ENCODE assay signal across 1 cellular context in the genomic region with DNA sequence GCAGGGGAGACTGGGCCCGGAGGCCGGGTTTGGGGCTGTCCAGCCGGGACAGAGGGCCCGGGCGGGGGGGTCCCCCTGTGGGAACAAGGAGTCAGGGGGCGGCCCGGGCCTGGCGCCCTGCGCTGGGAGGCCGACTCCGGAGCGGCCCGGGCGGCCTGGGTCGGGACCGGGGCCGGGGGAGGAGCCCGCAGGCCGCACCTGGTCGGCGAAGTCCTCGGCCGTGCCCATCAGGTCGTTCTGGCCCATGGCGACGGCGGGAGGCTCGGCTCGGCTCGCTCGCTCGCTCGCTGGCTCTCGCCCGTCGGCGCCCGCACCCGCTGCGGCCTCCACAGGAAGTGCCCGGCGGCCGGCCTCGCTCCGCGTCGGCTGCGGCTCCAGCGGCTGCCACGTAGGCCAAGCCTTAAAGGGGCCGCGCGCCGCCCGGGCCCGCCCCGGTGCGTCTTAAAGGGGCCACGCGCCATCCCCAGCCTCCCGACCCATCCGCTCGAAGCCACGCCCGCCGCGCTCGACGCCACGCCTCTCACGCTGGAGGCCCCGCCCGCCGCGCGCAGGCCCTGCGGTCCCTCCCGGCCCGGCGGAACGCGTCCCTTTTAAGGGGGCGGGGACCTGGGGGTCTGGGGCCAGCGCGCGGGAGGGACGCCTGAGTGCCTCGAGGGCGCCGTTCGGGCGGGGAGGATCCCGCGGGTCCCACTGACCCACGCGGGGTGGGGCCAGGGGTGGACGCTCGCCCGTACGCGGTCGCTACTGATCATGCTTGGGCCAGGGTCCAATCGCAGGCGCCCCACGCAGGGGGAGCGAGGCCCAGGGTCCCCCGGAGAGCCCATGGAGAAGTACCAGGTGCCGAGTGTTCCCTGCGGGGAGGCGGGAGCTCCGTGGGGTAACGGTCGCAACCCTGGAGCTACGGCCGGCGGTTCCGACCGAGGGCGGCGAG.
TF ChIP-seq lines count a peak whose summit lies in the region.

A gene (plus strand): TSS at position 643 of the 931 bp plus-strand sequence. CDS start 108 bp downstream, at position 751.
A gene (minus strand): TSS at position 337 of the 931 bp plus-strand sequence. CDS start 91 bp downstream, at position 246.

TF ChIP-seq in K562, 482 proteins besides CTCF, POLR2A, EP300 and RAD21 (continued from another document and continues in another):
- TF ChIP-seq, protein P1, sequence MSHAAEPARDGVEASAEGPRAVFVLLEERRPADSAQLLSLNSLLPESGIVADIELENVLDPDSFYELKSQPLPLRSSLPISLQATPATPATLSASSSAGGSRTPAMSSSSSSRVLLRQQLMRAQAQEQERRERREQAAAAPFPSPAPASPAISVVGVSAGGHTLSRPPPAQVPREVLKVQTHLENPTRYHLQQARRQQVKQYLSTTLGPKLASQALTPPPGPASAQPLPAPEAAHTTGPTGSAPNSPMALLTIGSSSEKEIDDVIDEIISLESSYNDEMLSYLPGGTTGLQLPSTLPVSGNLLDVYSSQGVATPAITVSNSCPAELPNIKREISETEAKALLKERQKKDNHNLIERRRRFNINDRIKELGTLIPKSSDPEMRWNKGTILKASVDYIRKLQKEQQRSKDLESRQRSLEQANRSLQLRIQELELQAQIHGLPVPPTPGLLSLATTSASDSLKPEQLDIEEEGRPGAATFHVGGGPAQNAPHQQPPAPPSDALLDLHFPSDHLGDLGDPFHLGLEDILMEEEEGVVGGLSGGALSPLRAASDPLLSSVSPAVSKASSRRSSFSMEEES (CRISPR knock-in tag; IDR thresholded peaks at IDR 0.05): no peak
- no peak for TF ChIP-seq ZNF766 (CRISPR knock-in tag; conservative IDR thresholded peaks at IDR 0.05)
- TF ChIP-seq POLR2B (IDR thresholded peaks at IDR 0.05; ENCODE audit: low read depth, partially characterized antibody): peak; percentile 23
- TF ChIP-seq HMG20A (CRISPR knock-in tag; conservative IDR thresholded peaks at IDR 0.05): no peak
- no peak for TF ChIP-seq ZKSCAN3 (CRISPR knock-in tag; IDR thresholded peaks at IDR 0.05)
- TF ChIP-seq, protein P2, sequence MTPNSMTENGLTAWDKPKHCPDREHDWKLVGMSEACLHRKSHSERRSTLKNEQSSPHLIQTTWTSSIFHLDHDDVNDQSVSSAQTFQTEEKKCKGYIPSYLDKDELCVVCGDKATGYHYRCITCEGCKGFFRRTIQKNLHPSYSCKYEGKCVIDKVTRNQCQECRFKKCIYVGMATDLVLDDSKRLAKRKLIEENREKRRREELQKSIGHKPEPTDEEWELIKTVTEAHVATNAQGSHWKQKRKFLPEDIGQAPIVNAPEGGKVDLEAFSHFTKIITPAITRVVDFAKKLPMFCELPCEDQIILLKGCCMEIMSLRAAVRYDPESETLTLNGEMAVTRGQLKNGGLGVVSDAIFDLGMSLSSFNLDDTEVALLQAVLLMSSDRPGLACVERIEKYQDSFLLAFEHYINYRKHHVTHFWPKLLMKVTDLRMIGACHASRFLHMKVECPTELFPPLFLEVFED (CRISPR knock-in tag; conservative IDR thresholded peaks at IDR 0.05): no peak
- no peak for TF ChIP-seq FOXK1 (CRISPR knock-in tag; IDR thresholded peaks at IDR 0.05; ENCODE audit: borderline replicate concordance)
- TF ChIP-seq SMAD1 (IDR thresholded peaks at IDR 0.05; ENCODE audit: low read depth, low read length, partially characterized antibody): no peak
- no peak for TF ChIP-seq ZNF354B (CRISPR knock-in tag; IDR thresholded peaks at IDR 0.05)
- no peak for TF ChIP-seq SRSF9 (IDR thresholded peaks at IDR 0.05; ENCODE audit: borderline replicate concordance, low read depth, low read length)
- TF ChIP-seq ZC3H4 (CRISPR knock-in tag; IDR thresholded peaks at IDR 0.05; ENCODE audit: borderline replicate concordance): no peak
- TF ChIP-seq NBN (IDR thresholded peaks at IDR 0.05; ENCODE audit: low read depth): no peak
- no peak for TF ChIP-seq NCOA1 (IDR thresholded peaks at IDR 0.05; ENCODE audit: low read depth)
- TF ChIP-seq, protein P3, sequence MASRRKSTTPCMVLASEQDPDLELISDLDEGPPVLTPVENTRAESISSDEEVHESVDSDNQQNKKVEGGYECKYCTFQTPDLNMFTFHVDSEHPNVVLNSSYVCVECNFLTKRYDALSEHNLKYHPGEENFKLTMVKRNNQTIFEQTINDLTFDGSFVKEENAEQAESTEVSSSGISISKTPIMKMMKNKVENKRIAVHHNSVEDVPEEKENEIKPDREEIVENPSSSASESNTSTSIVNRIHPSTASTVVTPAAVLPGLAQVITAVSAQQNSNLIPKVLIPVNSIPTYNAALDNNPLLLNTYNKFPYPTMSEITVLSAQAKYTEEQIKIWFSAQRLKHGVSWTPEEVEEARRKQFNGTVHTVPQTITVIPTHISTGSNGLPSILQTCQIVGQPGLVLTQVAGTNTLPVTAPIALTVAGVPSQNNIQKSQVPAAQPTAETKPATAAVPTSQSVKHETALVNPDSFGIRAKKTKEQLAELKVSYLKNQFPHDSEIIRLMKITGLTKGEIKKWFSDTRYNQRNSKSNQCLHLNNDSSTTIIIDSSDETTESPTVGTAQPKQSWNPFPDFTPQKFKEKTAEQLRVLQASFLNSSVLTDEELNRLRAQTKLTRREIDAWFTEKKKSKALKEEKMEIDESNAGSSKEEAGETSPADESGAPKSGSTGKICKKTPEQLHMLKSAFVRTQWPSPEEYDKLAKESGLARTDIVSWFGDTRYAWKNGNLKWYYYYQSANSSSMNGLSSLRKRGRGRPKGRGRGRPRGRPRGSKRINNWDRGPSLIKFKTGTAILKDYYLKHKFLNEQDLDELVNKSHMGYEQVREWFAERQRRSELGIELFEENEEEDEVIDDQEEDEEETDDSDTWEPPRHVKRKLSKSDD (conservative IDR thresholded peaks at IDR 0.05; ENCODE audit: low read length): no peak
- TF ChIP-seq, protein P4, sequence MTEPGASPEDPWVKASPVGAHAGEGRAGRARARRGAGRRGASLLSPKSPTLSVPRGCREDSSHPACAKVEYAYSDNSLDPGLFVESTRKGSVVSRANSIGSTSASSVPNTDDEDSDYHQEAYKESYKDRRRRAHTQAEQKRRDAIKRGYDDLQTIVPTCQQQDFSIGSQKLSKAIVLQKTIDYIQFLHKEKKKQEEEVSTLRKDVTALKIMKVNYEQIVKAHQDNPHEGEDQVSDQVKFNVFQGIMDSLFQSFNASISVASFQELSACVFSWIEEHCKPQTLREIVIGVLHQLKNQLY (CRISPR knock-in tag; conservative IDR thresholded peaks at IDR 0.05): no peak
- TF ChIP-seq, protein P5, sequence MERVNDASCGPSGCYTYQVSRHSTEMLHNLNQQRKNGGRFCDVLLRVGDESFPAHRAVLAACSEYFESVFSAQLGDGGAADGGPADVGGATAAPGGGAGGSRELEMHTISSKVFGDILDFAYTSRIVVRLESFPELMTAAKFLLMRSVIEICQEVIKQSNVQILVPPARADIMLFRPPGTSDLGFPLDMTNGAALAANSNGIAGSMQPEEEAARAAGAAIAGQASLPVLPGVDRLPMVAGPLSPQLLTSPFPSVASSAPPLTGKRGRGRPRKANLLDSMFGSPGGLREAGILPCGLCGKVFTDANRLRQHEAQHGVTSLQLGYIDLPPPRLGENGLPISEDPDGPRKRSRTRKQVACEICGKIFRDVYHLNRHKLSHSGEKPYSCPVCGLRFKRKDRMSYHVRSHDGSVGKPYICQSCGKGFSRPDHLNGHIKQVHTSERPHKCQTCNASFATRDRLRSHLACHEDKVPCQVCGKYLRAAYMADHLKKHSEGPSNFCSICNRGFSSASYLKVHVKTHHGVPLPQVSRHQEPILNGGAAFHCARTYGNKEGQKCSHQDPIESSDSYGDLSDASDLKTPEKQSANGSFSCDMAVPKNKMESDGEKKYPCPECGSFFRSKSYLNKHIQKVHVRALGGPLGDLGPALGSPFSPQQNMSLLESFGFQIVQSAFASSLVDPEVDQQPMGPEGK (CRISPR knock-in tag; IDR thresholded peaks at IDR 0.05; ENCODE audit: borderline replicate concordance): no peak
- TF ChIP-seq POLR2AphosphoS5 (IDR thresholded peaks at IDR 0.05; ENCODE audit: control insufficient read depth, insufficient read depth, low read depth, low read length): peak; percentile 80
- no peak for TF ChIP-seq MTF1 (CRISPR knock-in tag; IDR thresholded peaks at IDR 0.05; ENCODE audit: borderline replicate concordance)
- TF ChIP-seq, protein P6, sequence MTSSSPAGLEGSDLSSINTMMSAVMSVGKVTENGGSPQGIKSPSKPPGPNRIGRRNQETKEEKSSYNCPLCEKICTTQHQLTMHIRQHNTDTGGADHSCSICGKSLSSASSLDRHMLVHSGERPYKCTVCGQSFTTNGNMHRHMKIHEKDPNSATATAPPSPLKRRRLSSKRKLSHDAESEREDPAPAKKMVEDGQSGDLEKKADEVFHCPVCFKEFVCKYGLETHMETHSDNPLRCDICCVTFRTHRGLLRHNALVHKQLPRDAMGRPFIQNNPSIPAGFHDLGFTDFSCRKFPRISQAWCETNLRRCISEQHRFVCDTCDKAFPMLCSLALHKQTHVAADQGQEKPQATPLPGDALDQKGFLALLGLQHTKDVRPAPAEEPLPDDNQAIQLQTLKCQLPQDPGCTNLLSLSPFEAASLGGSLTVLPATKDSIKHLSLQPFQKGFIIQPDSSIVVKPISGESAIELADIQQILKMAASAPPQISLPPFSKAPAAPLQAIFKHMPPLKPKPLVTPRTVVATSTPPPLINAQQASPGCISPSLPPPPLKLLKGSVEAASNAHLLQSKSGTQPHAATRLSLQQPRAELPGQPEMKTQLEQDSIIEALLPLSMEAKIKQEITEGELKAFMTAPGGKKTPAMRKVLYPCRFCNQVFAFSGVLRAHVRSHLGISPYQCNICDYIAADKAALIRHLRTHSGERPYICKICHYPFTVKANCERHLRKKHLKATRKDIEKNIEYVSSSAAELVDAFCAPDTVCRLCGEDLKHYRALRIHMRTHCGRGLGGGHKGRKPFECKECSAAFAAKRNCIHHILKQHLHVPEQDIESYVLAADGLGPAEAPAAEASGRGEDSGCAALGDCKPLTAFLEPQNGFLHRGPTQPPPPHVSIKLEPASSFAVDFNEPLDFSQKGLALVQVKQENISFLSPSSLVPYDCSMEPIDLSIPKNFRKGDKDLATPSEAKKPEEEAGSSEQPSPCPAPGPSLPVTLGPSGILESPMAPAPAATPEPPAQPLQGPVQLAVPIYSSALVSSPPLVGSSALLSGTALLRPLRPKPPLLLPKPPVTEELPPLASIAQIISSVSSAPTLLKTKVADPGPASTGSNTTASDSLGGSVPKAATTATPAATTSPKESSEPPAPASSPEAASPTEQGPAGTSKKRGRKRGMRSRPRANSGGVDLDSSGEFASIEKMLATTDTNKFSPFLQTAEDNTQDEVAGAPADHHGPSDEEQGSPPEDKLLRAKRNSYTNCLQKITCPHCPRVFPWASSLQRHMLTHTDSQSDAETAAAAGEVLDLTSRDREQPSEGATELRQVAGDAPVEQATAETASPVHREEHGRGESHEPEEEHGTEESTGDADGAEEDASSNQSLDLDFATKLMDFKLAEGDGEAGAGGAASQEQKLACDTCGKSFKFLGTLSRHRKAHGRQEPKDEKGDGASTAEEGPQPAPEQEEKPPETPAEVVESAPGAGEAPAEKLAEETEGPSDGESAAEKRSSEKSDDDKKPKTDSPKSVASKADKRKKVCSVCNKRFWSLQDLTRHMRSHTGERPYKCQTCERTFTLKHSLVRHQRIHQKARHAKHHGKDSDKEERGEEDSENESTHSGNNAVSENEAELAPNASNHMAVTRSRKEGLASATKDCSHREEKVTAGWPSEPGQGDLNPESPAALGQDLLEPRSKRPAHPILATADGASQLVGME (CRISPR knock-in tag; IDR thresholded peaks at IDR 0.05): no peak
- no peak for TF ChIP-seq CBFB (CRISPR knock-in tag; IDR thresholded peaks at IDR 0.05)
- TF ChIP-seq MEF2D (tag; conservative IDR thresholded peaks at IDR 0.05; ENCODE audit: low read depth): no peak
- no peak for TF ChIP-seq ZNF764 (CRISPR knock-in tag; IDR thresholded peaks at IDR 0.05; ENCODE audit: low read depth)
- TF ChIP-seq ZKSCAN1 (IDR thresholded peaks at IDR 0.05; ENCODE audit: low read depth, low read length): no peak
- TF ChIP-seq, protein P7, sequence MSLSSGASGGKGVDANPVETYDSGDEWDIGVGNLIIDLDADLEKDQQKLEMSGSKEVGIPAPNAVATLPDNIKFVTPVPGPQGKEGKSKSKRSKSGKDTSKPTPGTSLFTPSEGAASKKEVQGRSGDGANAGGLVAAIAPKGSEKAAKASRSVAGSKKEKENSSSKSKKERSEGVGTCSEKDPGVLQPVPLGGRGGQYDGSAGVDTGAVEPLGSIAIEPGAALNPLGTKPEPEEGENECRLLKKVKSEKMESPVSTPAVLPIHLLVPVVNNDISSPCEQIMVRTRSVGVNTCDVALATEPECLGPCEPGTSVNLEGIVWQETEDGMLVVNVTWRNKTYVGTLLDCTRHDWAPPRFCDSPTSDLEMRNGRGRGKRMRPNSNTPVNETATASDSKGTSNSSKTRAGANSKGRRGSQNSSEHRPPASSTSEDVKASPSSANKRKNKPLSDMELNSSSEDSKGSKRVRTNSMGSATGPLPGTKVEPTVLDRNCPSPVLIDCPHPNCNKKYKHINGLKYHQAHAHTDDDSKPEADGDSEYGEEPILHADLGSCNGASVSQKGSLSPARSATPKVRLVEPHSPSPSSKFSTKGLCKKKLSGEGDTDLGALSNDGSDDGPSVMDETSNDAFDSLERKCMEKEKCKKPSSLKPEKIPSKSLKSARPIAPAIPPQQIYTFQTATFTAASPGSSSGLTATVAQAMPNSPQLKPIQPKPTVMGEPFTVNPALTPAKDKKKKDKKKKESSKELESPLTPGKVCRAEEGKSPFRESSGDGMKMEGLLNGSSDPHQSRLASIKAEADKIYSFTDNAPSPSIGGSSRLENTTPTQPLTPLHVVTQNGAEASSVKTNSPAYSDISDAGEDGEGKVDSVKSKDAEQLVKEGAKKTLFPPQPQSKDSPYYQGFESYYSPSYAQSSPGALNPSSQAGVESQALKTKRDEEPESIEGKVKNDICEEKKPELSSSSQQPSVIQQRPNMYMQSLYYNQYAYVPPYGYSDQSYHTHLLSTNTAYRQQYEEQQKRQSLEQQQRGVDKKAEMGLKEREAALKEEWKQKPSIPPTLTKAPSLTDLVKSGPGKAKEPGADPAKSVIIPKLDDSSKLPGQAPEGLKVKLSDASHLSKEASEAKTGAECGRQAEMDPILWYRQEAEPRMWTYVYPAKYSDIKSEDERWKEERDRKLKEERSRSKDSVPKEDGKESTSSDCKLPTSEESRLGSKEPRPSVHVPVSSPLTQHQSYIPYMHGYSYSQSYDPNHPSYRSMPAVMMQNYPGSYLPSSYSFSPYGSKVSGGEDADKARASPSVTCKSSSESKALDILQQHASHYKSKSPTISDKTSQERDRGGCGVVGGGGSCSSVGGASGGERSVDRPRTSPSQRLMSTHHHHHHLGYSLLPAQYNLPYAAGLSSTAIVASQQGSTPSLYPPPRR (CRISPR knock-in tag; IDR thresholded peaks at IDR 0.05; ENCODE audit: borderline replicate concordance): no peak
- 0 out of 2 replicates have a peak, but pooled peaks have one; percentile 44 for TF ChIP-seq XRCC5 (IDR thresholded peaks at IDR 0.05; ENCODE audit: low read depth, low read length)
- no peak for TF ChIP-seq MBD2 (IDR thresholded peaks at IDR 0.05; ENCODE audit: borderline replicate concordance, low read depth)
- TF ChIP-seq ZNF77 (CRISPR knock-in tag; IDR thresholded peaks at IDR 0.05): no peak
- TF ChIP-seq FOXP1 (CRISPR knock-in tag; IDR thresholded peaks at IDR 0.05): peak; percentile 98
- TF ChIP-seq RNF2 (IDR thresholded peaks at IDR 0.05): no peak; the same call in none of the 2 replicates
- TF ChIP-seq JUN (IDR thresholded peaks at IDR 0.05; ENCODE audit: borderline replicate concordance, low read depth, low read length): no peak
- no peak; the same call in 1 of the 2 replicates for TF ChIP-seq JUN (CRISPR knock-in tag; IDR thresholded peaks at IDR 0.05; ENCODE audit: borderline replicate concordance)
- TF ChIP-seq KLF6 (CRISPR knock-in tag; IDR thresholded peaks at IDR 0.05; ENCODE audit: borderline replicate concordance): no peak
- TF ChIP-seq KLF16 (IDR thresholded peaks at IDR 0.05): no peak
